8 cellular contexts compared by ENCODE assay signal in the genomic region with DNA sequence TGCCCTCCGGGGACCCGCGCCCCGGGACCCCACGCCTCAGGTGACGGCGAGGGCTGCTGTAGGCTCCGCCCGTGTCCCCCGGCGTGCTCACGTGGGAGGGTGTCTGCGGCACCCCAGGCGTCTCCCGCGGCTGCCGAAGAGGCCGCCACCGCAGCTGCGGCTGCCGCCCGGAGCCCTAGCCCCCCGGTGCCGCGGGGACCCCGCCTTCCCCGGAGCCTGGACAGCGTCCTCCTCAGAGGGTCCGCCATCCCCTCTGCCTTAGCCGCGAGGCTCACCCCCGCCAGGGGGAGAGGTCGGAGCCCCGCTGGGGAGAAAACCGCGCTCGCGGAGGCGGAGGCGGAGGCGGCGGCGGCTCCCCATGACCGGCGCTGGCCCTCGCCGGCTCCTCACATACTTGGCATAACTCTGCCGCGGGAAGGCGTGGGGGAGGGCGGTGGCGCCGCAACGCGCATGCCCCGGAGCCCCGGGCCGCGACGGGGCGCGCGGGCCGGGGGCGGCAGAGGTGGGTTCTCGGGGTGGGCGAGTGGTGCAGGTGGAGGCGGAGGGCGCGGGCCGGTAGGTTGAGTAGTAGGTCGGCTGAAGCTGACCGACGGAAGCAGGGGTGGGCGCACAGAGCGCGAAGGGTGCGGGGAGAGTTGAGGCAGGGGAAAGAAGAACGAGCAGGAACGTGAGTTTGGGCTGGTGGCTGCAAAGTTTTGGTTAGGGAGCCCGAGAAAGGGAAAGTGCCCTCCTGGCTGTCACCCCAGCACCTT. TPM values are rescaled to one million over a fixed set of nuclear protein-coding genes. Genes with fewer than 3 reads are reported as not detected.
DNase-seq lines count a peak whose midpoint lies in the region; ATAC-seq and TF ChIP-seq lines count a peak whose summit lies in the region.

No MANE protein-coding gene starts in this region.

- TF ChIP-seq CTCF in AG09319 (IDR thresholded peaks at IDR 0.05; ENCODE audit: low read depth, low read length) = no peak
- no peak for TF ChIP-seq CTCF in gastroesophageal sphincter (IDR thresholded peaks at IDR 0.05)
- no peak for TF ChIP-seq CTCF in testis (IDR thresholded peaks at IDR 0.05)

- 0% methylated on average over 5 of the region's 81 CpGs; no CpG with 5 or more reads in 1 of the 2 donors for WGBS in gastroesophageal sphincter (ENCODE audit: low coverage in 1 of 2), 2 donors
- 0% methylated on average over 10 to 68 of the region's 81 CpGs for WGBS in testis, 2 donors

- no peak for TF ChIP-seq EP300 in gastroesophageal sphincter (IDR thresholded peaks at IDR 0.05)

- peak; percentile 53 for ATAC-seq in GM19035 (IDR thresholded peaks at IDR 0.05; ENCODE audit: unreplicated experiment)
- peak; percentile 52 for ATAC-seq in HG03280 (IDR thresholded peaks at IDR 0.05; ENCODE audit: unreplicated experiment)
- peak; percentile 86 for ATAC-seq in gastroesophageal sphincter

- H3K27ac ChIP-seq in gastroesophageal sphincter (peak overlapping the region; percentile 96 to 99 (median 98)), testis (peak overlapping the region; percentile 86 to 90)

- TF ChIP-seq POLR2A in gastroesophageal sphincter (IDR thresholded peaks at IDR 0.05) (peak; percentile 45 to 64), testis (IDR thresholded peaks at IDR 0.05) (no peak)

- no peaks in the 10 kb centered on the region for H3K9me3 ChIP-seq in gastroesophageal sphincter
- no peaks in the 10 kb centered on the region for H3K9me3 ChIP-seq in testis

- H3K4me1 ChIP-seq in gastroesophageal sphincter (peaks cover 0 to 26% (median 0%) of the 10 kb centered on the region in 3 donors), testis (no peaks in the 10 kb centered on the region)

- H3K4me3 ChIP-seq in gastroesophageal sphincter = peak overlapping the region; percentile 84 to 88
- peak overlapping the region; percentile 73 to 94 for H3K4me3 ChIP-seq in testis

- no peaks in the 10 kb centered on the region for H3K36me3 ChIP-seq in gastroesophageal sphincter
- no peaks in the 10 kb centered on the region for H3K36me3 ChIP-seq in testis (ENCODE audit: low read depth, missing control alignments)

- DNase-seq in AG09319 (ENCODE audit: extremely low read depth, low read depth) (peak; percentile 18), RPMI7951 (ENCODE audit: low read depth) (peak; percentile 57), nucleus accumbens (lab: John Stamatoyannopoulos, UW) (peak in 40 of 56 donors; percentile 3 to 68 (median 31)), testis (peak; percentile 78)
- DNase-seq in activated gamma-delta T cell treated with anti-CD3 and anti-CD28 coated beads, Interleukin-2, amount 50 U/mL, for 16 hours (ENCODE audit: low read depth) = peak; percentile 25

- intact Hi-C loops in testis (cut with DNase I; ENCODE audit: low total_unique reads) = no loop called here

- H3K27me3 ChIP-seq in gastroesophageal sphincter = no peaks in the 10 kb centered on the region
- H3K27me3 ChIP-seq in testis = no peaks in the 10 kb centered on the region

RNA-seq across cellular contexts. Expression of a gene that starts 0.7 kb away (rescaled TPM):
- total RNA-seq in RPMI7951 (2014; rRNA removed; shearing (Covaris generic)) = 0.78 and 1.2 TPM in 2 replicates
- total RNA-seq in gastroesophageal sphincter (100 to 1,000 TPM in 2 of 4 donors, 10 to 100 TPM in 2; 30.4 to 115 (median 85.2) TPM), testis (10 to 100 TPM in 1 of 2 donors, 1 to 10 TPM in 1; 8.8 to 10.2 TPM)
- 3.7 TPM for polyA plus RNA-seq in testis (ENCODE audit: insufficient read depth, low read depth, low replicate concordance)

RNA-seq across cellular contexts. Expression of a gene that starts 57.9 kb away (rescaled TPM):
- 16.2 and 22.5 TPM in 2 replicates for total RNA-seq in RPMI7951 (2014; rRNA removed; shearing (Covaris generic))
- 10 to 100 TPM; 12.7 to 27.2 (median 21.0) TPM for total RNA-seq in gastroesophageal sphincter
- total RNA-seq in testis = 10 to 100 TPM; 34.0 to 40.3 TPM
- 37.9 TPM for polyA plus RNA-seq in testis (ENCODE audit: insufficient read depth, low read depth, low replicate concordance)

Comparison
In these comparisons a context has a peak if more than half of its experiments do, and no peak if none do; other contexts are left out.
1. Peak in every context shown above with its lines: DNase-seq, ATAC-seq, H3K4me3 ChIP-seq and H3K27ac ChIP-seq.
2. DNase-seq: peak in every context shown above with its lines; median percentile 78 in testis; 57 in RPMI7951; 31 in nucleus accumbens; 25 in activated gamma-delta T cell treated with anti-CD3 and anti-CD28 coated beads, Interleukin-2, amount 50 U/mL, for 16 hours; 18 in AG09319.